In the genomic region with DNA sequence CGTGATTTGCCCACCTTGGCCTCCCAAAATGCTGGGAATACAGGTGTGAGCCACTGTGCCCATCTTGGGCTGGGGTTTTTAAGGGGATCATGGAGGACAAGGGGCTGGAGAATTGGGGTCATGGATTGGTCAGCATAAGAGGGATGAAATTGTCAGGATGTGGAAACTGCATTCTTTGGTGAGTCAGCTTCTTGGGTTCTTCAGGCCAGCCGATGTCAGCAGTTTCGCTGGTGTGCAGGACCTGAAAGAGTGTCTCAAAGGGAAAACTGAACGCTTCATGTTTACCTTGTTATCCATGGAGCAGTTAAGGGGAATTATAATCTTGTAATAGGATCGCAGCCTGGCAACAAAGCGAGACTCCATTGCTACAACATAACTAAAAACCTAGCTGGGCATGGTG, we compare ENCODE assay signal across 20 cellular contexts. TPM values are rescaled to one million over a fixed set of nuclear protein-coding genes. Genes with fewer than 3 reads are reported as not detected.
"Had no signal": no experiment of that assay in that cellular context is flagged by ENCODE, and none has a peak within 500 bp of the region (broad histone marks: within the 10 kb centered on the region; RNA-seq: fewer than 3 reads in every experiment).

No MANE protein-coding gene starts in this region.

- H3K9me3 ChIP-seq: neutrophil, sigmoid colon, thoracic aorta had no signal

- H3K4me1 ChIP-seq: stomach, transverse colon had no signal

- H3K27ac Mint-ChIP-seq: naive thymus-derived CD8-positive, alpha-beta T cell had no signal

- H3K27ac ChIP-seq: coronary artery, neutrophil, sigmoid colon, stomach, thoracic aorta, transverse colon had no signal

- DNase-seq: effector CD4-positive, alpha-beta T cell; foreskin melanocyte; head of caudate nucleus; hypothalamus; islet precursor cell; mammary epithelial cell; mucosa of descending colon; naive thymus-derived CD8-positive, alpha-beta T cell; sigmoid colon; small intestine; stimulated activated CD4-positive, alpha-beta T cell treated with anti-CD3 and anti-CD28 coated beads, Interleukin-12 subunit alpha, Interleukin-12 subunit beta, amount 100 ng/mL, for 4 hours; stimulated activated naive CD4-positive, alpha-beta T cell; stomach; substantia nigra; transverse colon had no signal

- H3K4me3 Mint-ChIP-seq: naive thymus-derived CD8-positive, alpha-beta T cell had no signal

- H3K27me3 ChIP-seq: neutrophil, sigmoid colon, stomach, transverse colon had no signal

RNA-seq across cellular contexts. Expression of gene GALNT17, which starts 13.0 kb away (rescaled TPM):
- total RNA-seq: dermis microvascular lymphatic vessel endothelial cell; mammary epithelial cell; naive thymus-derived CD8-positive, alpha-beta T cell; pulmonary artery endothelial cell had no signal
